In genomic region chr4:8506373-8507250, GRCh38 we compare ENCODE assay signal across 10 cellular contexts.
DNase-seq lines count a peak whose midpoint lies in the region; ATAC-seq and TF ChIP-seq lines count a peak whose summit lies in the region.
"Had no signal": no experiment of that assay in that cellular context is flagged by ENCODE, and none has a peak within 500 bp of the region (broad histone marks: within the 10 kb centered on the region; RNA-seq: fewer than 3 reads in every experiment).

No MANE protein-coding gene starts in this region.

- intact Hi-C loops in CD8-positive, alpha-beta T cell (cut with DNase I, micrococcal nuclease), result loop anchor here in 1 of 2 experiments (10.0 kb wide), 1 partner anchor 1122 kb away; no protein-coding TSS in a partner anchor

- ATAC-seq in CD8-positive, alpha-beta T cell, result no peak
- no peak for ATAC-seq in GM21786 (IDR thresholded peaks at IDR 0.05; ENCODE audit: unreplicated experiment)

- H3K36me3 Mint-ChIP-seq in chondrocyte (ENCODE audit: low read depth), result no peaks in the 10 kb centered on the region
- H3K36me3 Mint-ChIP-seq in CD8-positive, alpha-beta T cell, result no peaks in the 10 kb centered on the region

- H3K4me3 ChIP-seq in retinal pigment epithelial cell (ENCODE audit: low read length), result no peak overlapping the region
- no peak overlapping the region for H3K4me3 ChIP-seq in CD8-positive, alpha-beta T cell (ENCODE audit: low read depth, low read length)
- H3K4me3 ChIP-seq: SJSA1 had no signal

- peaks cover 26% of the 10 kb centered on the region for H3K4me1 Mint-ChIP-seq in chondrocyte (ENCODE audit: low read depth)
- H3K4me1 Mint-ChIP-seq in CD8-positive, alpha-beta T cell (ENCODE audit: low read depth), result no peaks in the 10 kb centered on the region

- no peak for TF ChIP-seq CTCF in chondrocyte (IDR thresholded peaks at IDR 0.05)
- TF ChIP-seq CTCF in retinal pigment epithelial cell (conservative IDR thresholded peaks at IDR 0.05; ENCODE audit: low read depth, low read length), result no peak
- TF ChIP-seq CTCF in CD8-positive, alpha-beta T cell (IDR thresholded peaks at IDR 0.05), result no peak

- POLR2A ChIA-PET in CD8-positive, alpha-beta T cell (lab: Charles Lee), result no interaction called here

- H3K27me3 Mint-ChIP-seq in chondrocyte (ENCODE audit: low read depth), result peaks cover 5% of the 10 kb centered on the region
- no peaks in the 10 kb centered on the region for H3K27me3 Mint-ChIP-seq in CD8-positive, alpha-beta T cell (ENCODE audit: low read depth)

- H3K9me3 ChIP-seq in CD8-positive, alpha-beta T cell (ENCODE audit: low read length), result no peaks in the 10 kb centered on the region
- H3K9me3 ChIP-seq: SJSA1 had no signal

- H3K27ac ChIP-seq in CD8-positive, alpha-beta T cell (ENCODE audit: low read depth, low read length), result no peak overlapping the region

- H3K4me1 ChIP-seq in CD8-positive, alpha-beta T cell (ENCODE audit: insufficient read depth, low read length), result no peaks in the 10 kb centered on the region

- peak overlapping the region; percentile 85 for H3K27ac Mint-ChIP-seq in chondrocyte (ENCODE audit: unreplicated experiment)
- no peak overlapping the region for H3K27ac Mint-ChIP-seq in CD8-positive, alpha-beta T cell

- DNase-seq in Daoy (ENCODE audit: low read depth), result peak; percentile 21
- DNase-seq in chondrocyte (ENCODE audit: low spot score), result no peak
- DNase-seq in iPS-NIHi7 (ENCODE audit: extremely low spot score), result peak; percentile 63
- DNase-seq in retinal pigment epithelial cell (ENCODE audit: low read depth), result peak; percentile 12
- no peak for DNase-seq in stimulated activated CD4-positive, alpha-beta T cell treated with anti-CD3 and anti-CD28 coated beads, Interleukin-2, amount 100 ng/mL, for 48 hours
- no peak for DNase-seq in NCI-H1105 treated with DMSO at 0.1 percent for 48 hours (lab: John Stamatoyannopoulos, UW)
- DNase-seq in CD8-positive, alpha-beta T cell, result no peak
- DNase-seq: NCI-H1048 had no signal

- no peaks in the 10 kb centered on the region for H3K9me3 Mint-ChIP-seq in chondrocyte (ENCODE audit: low read depth)
- no peaks in the 10 kb centered on the region for H3K9me3 Mint-ChIP-seq in CD8-positive, alpha-beta T cell

- CTCF ChIA-PET in CD8-positive, alpha-beta T cell (lab: Charles Lee), result no interaction called here

- no peaks in the 10 kb centered on the region for H3K36me3 ChIP-seq in CD8-positive, alpha-beta T cell (ENCODE audit: insufficient read depth, low read length)
- H3K36me3 ChIP-seq: SJSA1 had no signal

- H3K27me3 ChIP-seq in CD8-positive, alpha-beta T cell (ENCODE audit: insufficient read depth, low read length), result no peaks in the 10 kb centered on the region
- H3K27me3 ChIP-seq: SJSA1 had no signal

- H3K4me3 Mint-ChIP-seq in chondrocyte (ENCODE audit: unreplicated experiment), result no peak overlapping the region
- H3K4me3 Mint-ChIP-seq in CD8-positive, alpha-beta T cell, result no peak overlapping the region

Comparison
In these comparisons a context has a peak if more than half of its experiments do, and no peak if none do; other contexts are left out.
1. DNase-seq: peak in Daoy (single experiment), iPS-NIHi7 (single experiment) and retinal pigment epithelial cell (single experiment); none in chondrocyte (single experiment), stimulated activated CD4-positive, alpha-beta T cell treated with anti-CD3 and anti-CD28 coated beads, Interleukin-2, amount 100 ng/mL, for 48 hours (0 of 2), NCI-H1105 treated with DMSO at 0.1 percent for 48 hours (single experiment) and CD8-positive, alpha-beta T cell (0 of 7).